In the genomic region with DNA sequence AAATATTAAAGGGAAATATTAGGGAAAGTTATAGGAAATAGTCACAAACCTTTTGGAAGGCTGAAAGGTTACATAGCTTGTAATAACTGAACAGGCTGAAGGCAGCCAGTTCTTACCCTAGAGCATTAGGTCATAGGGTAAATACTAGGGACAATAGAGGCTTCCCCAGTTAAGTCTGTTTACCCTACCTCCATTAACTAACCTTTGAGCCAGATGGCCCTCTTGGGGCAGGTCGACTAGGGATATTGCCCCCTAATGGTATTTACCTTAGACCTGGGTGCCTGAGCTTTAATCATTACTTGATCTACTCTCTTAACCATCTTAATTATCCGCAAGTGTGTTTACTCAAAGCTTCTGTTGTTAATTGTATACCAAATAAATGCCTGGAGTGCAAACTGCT, we compare ENCODE assay signal across 1 cellular context. TPM values are rescaled to one million over a fixed set of nuclear protein-coding genes. Genes with fewer than 3 reads are reported as not detected.
"Had no signal": no experiment of that assay in that cellular context is flagged by ENCODE, and none has a peak within 500 bp of the region (broad histone marks: within the 10 kb centered on the region; RNA-seq: fewer than 3 reads in every experiment).

No MANE protein-coding gene starts in this region.

RNA-seq across cellular contexts. Expression of a gene that starts 36.8 kb away (rescaled TPM):
- total RNA-seq: activated B cell treated with CpG ODN at 0.5 μM for 24 hours had no signal
